ENCODE assay signal across 29 cellular contexts in the genomic region with DNA sequence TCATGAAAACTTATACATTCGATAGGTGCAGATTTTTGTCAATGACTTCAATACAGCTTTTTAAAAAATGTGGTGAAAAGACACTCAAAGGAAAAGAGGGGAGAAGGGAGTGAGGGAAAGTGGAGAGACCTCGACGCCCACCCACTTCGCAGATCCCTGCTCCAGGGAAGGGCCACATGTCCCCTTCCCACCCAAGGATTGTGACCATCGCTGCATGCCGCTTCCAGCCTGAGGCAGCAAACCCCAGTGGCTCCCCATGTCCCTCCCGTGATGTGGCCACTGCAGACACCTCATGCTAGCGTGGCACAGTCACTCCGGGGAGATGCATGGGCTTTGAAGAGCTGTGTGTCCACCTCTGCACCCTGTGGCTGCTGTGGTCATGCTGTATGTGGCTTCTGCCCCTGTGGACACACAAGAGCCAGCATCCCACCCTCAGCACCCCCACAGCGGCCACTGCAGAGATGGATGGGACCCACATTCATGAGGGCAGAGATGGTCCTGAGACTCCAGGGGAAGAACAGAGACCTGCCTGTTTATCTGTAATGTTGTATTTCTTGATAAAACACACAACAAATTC.
"Had no signal": no experiment of that assay in that cellular context is flagged by ENCODE, and none has a peak within 500 bp of the region (broad histone marks: within the 10 kb centered on the region; RNA-seq: fewer than 3 reads in every experiment).

No MANE protein-coding gene starts in this region.

- H3K27me3 ChIP-seq: ascending aorta, breast epithelium, cardiac muscle cell had no signal

- H3K27ac ChIP-seq: ascending aorta, breast epithelium, cardiac muscle cell, WERI-Rb-1 had no signal

- H3K9me3 ChIP-seq: ascending aorta, breast epithelium had no signal

- H3K4me1 ChIP-seq: ascending aorta, breast epithelium had no signal

- ATAC-seq: activated CD4-positive, CD25-positive, alpha-beta regulatory T cell treated with anti-CD3 and anti-CD28 coated beads, Interleukin-2, amount 50 U/mL, for 24 hours; activated naive CD4-positive, alpha-beta T cell treated with anti-CD3 and anti-CD28 coated beads, Interleukin-2, amount 50 U/mL, for 72 hours; activated T-cell treated with anti-CD3 and anti-CD28 coated beads, Interleukin-2, amount 50 U/mL, for 72 hours; effector memory CD8-positive, alpha-beta T cell; T-helper 17 cell had no signal

- DNase-seq: activated B cell treated with CpG ODN at 0.5 μM for 24 hours; activated CD4-positive, alpha-beta memory T cell treated with anti-CD3 and anti-CD28 coated beads, Interleukin-2, amount 10 ng/mL, durations not matched to agents 7 days and 5 days; activated CD4-positive, alpha-beta T cell treated with anti-CD3 and anti-CD28 coated beads, Interleukin-2, amount 10 ng/mL, durations not matched to agents 7 days and 5 days; activated CD4-positive, alpha-beta T cell treated with anti-CD3 and anti-CD28 coated beads, Interleukin-2, amount 50 U/mL, for 4 hours; activated CD8-positive, alpha-beta memory T cell treated with anti-CD3 and anti-CD28 coated beads, Interleukin-2, amount 50 U/mL, for 48 hours; activated gamma-delta T cell; activated naive CD4-positive, alpha-beta T cell; activated naive CD4-positive, alpha-beta T cell treated with anti-CD3 and anti-CD28 coated beads, Interleukin-2, amount 10 ng/mL, durations not matched to agents 7 days and 5 days; activated naive CD8-positive, alpha-beta T cell treated with anti-CD3 and anti-CD28 coated beads, Interleukin-2, amount 10 ng/mL, durations not matched to agents 7 days and 5 days; activated T-cell treated with anti-CD3 and anti-CD28 coated beads for 4 hours; activated T-cell treated with anti-CD3 and anti-CD28 coated beads, Interleukin-2, amount 50 U/mL, for 24 hours; activated T-cell treated with anti-CD3 and anti-CD28 coated beads, Interleukin-2, amount 50 U/mL, for 72 hours; central memory CD4-positive, alpha-beta T cell; cortex of kidney; dermis blood vessel endothelial cell; effector CD4-positive, alpha-beta T cell; effector memory CD8-positive, alpha-beta T cell; erythroblast; foreskin fibroblast; head of caudate nucleus; T-helper 1 cell; T-helper 17 cell; T1000; WERI-Rb-1 had no signal

- H3K36me3 ChIP-seq: ascending aorta, breast epithelium, cardiac muscle cell, WERI-Rb-1 had no signal

- H3K4me3 ChIP-seq: ascending aorta, breast epithelium, cardiac muscle cell had no signal
